12 cellular contexts compared by ENCODE assay signal in the genomic region with DNA sequence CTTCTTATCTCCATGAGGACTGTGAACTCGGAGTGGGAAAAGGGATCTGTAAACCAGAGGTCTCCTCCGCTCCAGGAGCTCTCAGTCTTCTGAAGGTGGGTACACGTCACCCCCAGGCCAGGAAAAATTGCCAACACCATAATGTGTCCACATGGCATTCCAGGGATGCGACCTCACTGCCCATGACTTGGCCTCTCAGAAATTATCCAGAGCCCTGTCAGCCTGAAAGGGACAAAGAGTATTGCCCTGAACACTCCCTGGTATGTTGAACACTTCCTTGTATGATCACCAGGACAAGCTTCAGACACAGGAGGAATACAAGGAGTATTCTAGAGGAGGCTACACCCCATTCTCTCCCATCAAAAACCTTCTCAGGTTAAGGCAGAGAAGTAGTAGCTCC.
DNase-seq lines count a peak whose midpoint lies in the region; ATAC-seq and TF ChIP-seq lines count a peak whose summit lies in the region.
"Had no signal": no experiment of that assay in that cellular context is flagged by ENCODE, and none has a peak within 500 bp of the region (broad histone marks: within the 10 kb centered on the region; RNA-seq: fewer than 3 reads in every experiment).

No MANE protein-coding gene starts in this region.

- no peak overlapping the region; the same call in 1 of the 2 replicates for H3K27ac ChIP-seq in SJSA1
- H3K27ac ChIP-seq in esophagus squamous epithelium = peak overlapping the region; percentile 79 to 90 (median 82)
- H3K27ac ChIP-seq in parathyroid adenoma = peak overlapping the region; percentile 53

- H3K4me1 ChIP-seq in SJSA1 (replicated peaks) (peaks cover 6% of the 10 kb centered on the region), esophagus squamous epithelium (peaks cover 0 to 28% (median 5%) of the 10 kb centered on the region in 3 donors), parathyroid adenoma (peaks cover 8% of the 10 kb centered on the region)

- no peak overlapping the region for H3K9ac ChIP-seq in parathyroid adenoma

- H3K9me3 Mint-ChIP-seq in activated CD8-positive, alpha-beta T cell treated with anti-CD3 and anti-CD28 coated beads for 36 hours = no peaks in the 10 kb centered on the region
- no peaks in the 10 kb centered on the region for H3K9me3 Mint-ChIP-seq in activated naive CD8-positive, alpha-beta T cell treated with anti-CD3 and anti-CD28 coated beads, Interleukin-2, amount 50 U/mL, for 24 hours

- no peaks in the 10 kb centered on the region for H3K27me3 ChIP-seq in SJSA1 (replicated peaks)
- H3K27me3 ChIP-seq in esophagus squamous epithelium = no peaks in the 10 kb centered on the region
- no peaks in the 10 kb centered on the region for H3K27me3 ChIP-seq in parathyroid adenoma (ENCODE audit: control insufficient read depth, insufficient read depth, low read length)

- no peaks in the 10 kb centered on the region for H3K36me3 Mint-ChIP-seq in activated CD8-positive, alpha-beta T cell treated with anti-CD3 and anti-CD28 coated beads for 36 hours (ENCODE audit: low read depth)
- H3K36me3 Mint-ChIP-seq in activated naive CD8-positive, alpha-beta T cell treated with anti-CD3 and anti-CD28 coated beads, Interleukin-2, amount 50 U/mL, for 24 hours (ENCODE audit: low read depth) = no peaks in the 10 kb centered on the region

- 57 to 64% methylated on average over 1 to 3 of the region's 4 CpGs for WGBS in esophagus squamous epithelium, 2 donors

- H3K36me3 ChIP-seq in SJSA1 (no peaks in the 10 kb centered on the region), esophagus squamous epithelium (no peaks in the 10 kb centered on the region), parathyroid adenoma (ENCODE audit: control insufficient read depth, insufficient read depth, low read length) (no peaks in the 10 kb centered on the region)

- DNase-seq in ELR (ENCODE audit: low read depth) (peak; percentile 72), SJSA1 (ENCODE audit: low read depth in 1 of 2, low spot score in 2 of 2) (peak; percentile 33 to 48), esophagus squamous epithelium (lab: John Stamatoyannopoulos, UW) (no peak), GM13976 (ENCODE audit: low spot score) (no peak), HPDE6-E6E7 (ENCODE audit: extremely low spot score) (no peak)
- no peak for DNase-seq in activated CD8-positive, alpha-beta T cell treated with anti-CD3 and anti-CD28 coated beads for 36 hours
- no peak for DNase-seq in activated naive CD8-positive, alpha-beta T cell treated with anti-CD3 and anti-CD28 coated beads, Interleukin-2, amount 50 U/mL, for 24 hours
- DNase-seq: C1 segment of cervical spinal cord; NCI-H1694 treated with DMSO at 0.1 percent for 48 hours; NCI-H774; stimulated activated naive CD4-positive, alpha-beta T cell had no signal

- H3K4me2 ChIP-seq in parathyroid adenoma (ENCODE audit: low read length) = peak overlapping the region; percentile 68

- H3K27ac Mint-ChIP-seq in activated CD8-positive, alpha-beta T cell treated with anti-CD3 and anti-CD28 coated beads for 36 hours = no peak overlapping the region
- no peak overlapping the region for H3K27ac Mint-ChIP-seq in activated naive CD8-positive, alpha-beta T cell treated with anti-CD3 and anti-CD28 coated beads, Interleukin-2, amount 50 U/mL, for 24 hours

- POLR2A ChIA-PET in activated CD8-positive, alpha-beta T cell treated with anti-CD3 and anti-CD28 coated beads for 36 hours (lab: Charles Lee) = no interaction called here

- H3K4me3 Mint-ChIP-seq in activated CD8-positive, alpha-beta T cell treated with anti-CD3 and anti-CD28 coated beads for 36 hours = no peak overlapping the region
- H3K4me3 Mint-ChIP-seq in activated naive CD8-positive, alpha-beta T cell treated with anti-CD3 and anti-CD28 coated beads, Interleukin-2, amount 50 U/mL, for 24 hours = no peak overlapping the region

- no peak for TF ChIP-seq POLR2A in esophagus squamous epithelium (IDR thresholded peaks at IDR 0.05)

- H3K4me3 ChIP-seq in SJSA1 (no peak overlapping the region), esophagus squamous epithelium (peak overlapping the region in 3 of 4 donors; percentile 14 to 40 (median 24)), parathyroid adenoma (ENCODE audit: low read depth, low read length) (peak overlapping the region; percentile 33)

- TF ChIP-seq CTCF in esophagus squamous epithelium (IDR thresholded peaks at IDR 0.05) (peak in 1 of 6 experiments; percentile 16), parathyroid adenoma (IDR thresholded peaks at IDR 0.05) (no peak), GM13976 (IDR thresholded peaks at IDR 0.05; ENCODE audit: borderline replicate concordance, control extremely low read depth, extremely low read depth, insufficient read depth, missing control alignments) (no peak)
- TF ChIP-seq CTCF in activated CD8-positive, alpha-beta T cell treated with anti-CD3 and anti-CD28 coated beads for 36 hours (IDR thresholded peaks at IDR 0.05) = no peak

- no peaks in the 10 kb centered on the region for H3K79me2 ChIP-seq in parathyroid adenoma

- in situ Hi-C loops in GM13976 (cut with MboI; ENCODE audit: low sequenced_read_pairs, unreplicated experiment) = no loop called here

- H3K9me3 ChIP-seq in SJSA1 (replicated peaks) = no peaks in the 10 kb centered on the region
- no peaks in the 10 kb centered on the region for H3K9me3 ChIP-seq in esophagus squamous epithelium
- no peaks in the 10 kb centered on the region for H3K9me3 ChIP-seq in parathyroid adenoma (ENCODE audit: control insufficient read depth, low read length)

- H2AFZ ChIP-seq in parathyroid adenoma = peak overlapping the region; percentile 76

- CTCF ChIA-PET in activated CD8-positive, alpha-beta T cell treated with anti-CD3 and anti-CD28 coated beads for 36 hours (lab: Charles Lee) = no interaction called here

- peaks cover 7% of the 10 kb centered on the region for H3K27me3 Mint-ChIP-seq in activated CD8-positive, alpha-beta T cell treated with anti-CD3 and anti-CD28 coated beads for 36 hours
- peaks cover 3% of the 10 kb centered on the region for H3K27me3 Mint-ChIP-seq in activated naive CD8-positive, alpha-beta T cell treated with anti-CD3 and anti-CD28 coated beads, Interleukin-2, amount 50 U/mL, for 24 hours

- no peaks in the 10 kb centered on the region for H3K4me1 Mint-ChIP-seq in activated CD8-positive, alpha-beta T cell treated with anti-CD3 and anti-CD28 coated beads for 36 hours (ENCODE audit: low read depth)
- no peaks in the 10 kb centered on the region for H3K4me1 Mint-ChIP-seq in activated naive CD8-positive, alpha-beta T cell treated with anti-CD3 and anti-CD28 coated beads, Interleukin-2, amount 50 U/mL, for 24 hours

- intact Hi-C loops in esophagus squamous epithelium (cut with DNase I) = no loop called here
- intact Hi-C loops in activated CD8-positive, alpha-beta T cell treated with anti-CD3 and anti-CD28 coated beads for 36 hours (cut with micrococcal nuclease) = no loop called here

- ATAC-seq in activated CD8-positive, alpha-beta T cell treated with anti-CD3 and anti-CD28 coated beads for 36 hours = no peak
- no peak for ATAC-seq in activated naive CD8-positive, alpha-beta T cell treated with anti-CD3 and anti-CD28 coated beads, Interleukin-2, amount 50 U/mL, for 24 hours

Comparison
In these comparisons a context has a peak if more than half of its experiments do, and no peak if none do; other contexts are left out.
1. DNase-seq: peak in ELR (single experiment) and SJSA1 (2 of 2); none in esophagus squamous epithelium (single experiment), activated CD8-positive, alpha-beta T cell treated with anti-CD3 and anti-CD28 coated beads for 36 hours (single experiment), activated naive CD8-positive, alpha-beta T cell treated with anti-CD3 and anti-CD28 coated beads, Interleukin-2, amount 50 U/mL, for 24 hours (single experiment), GM13976 (single experiment) and HPDE6-E6E7 (single experiment).